In genomic region chr16:606656-607307, GRCh38 we compare ENCODE assay signal across 17 cellular contexts. TPM values are rescaled to one million over a fixed set of nuclear protein-coding genes. Genes with fewer than 3 reads are reported as not detected.
A peak's percentile ranks its signal among the peaks of the same experiment; 100 is the strongest.
DNase-seq lines count a peak whose midpoint lies in the region; ATAC-seq and TF ChIP-seq lines count a peak whose summit lies in the region.
"Had no signal": no experiment of that assay in that cellular context is flagged by ENCODE, and none has a peak within 500 bp of the region (broad histone marks: within the 10 kb centered on the region; RNA-seq: fewer than 3 reads in every experiment).

No MANE protein-coding gene starts in this region.

- H3K23ac ChIP-seq in IMR-90 (ENCODE audit: low read depth, low read length): no peak overlapping the region

- H3K18ac ChIP-seq in IMR-90 (ENCODE audit: low read depth, low read length): no peak overlapping the region

- peaks cover 17 to 23% of the 10 kb centered on the region in 2 donors for H3K36me3 Mint-ChIP-seq in stimulated activated naive B cell treated with anti-CD40 and anti-IgM and Interleukin-4, amounts not matched to agents 10 μg/mL and 1 μg/mL and 100 μg/mL, for 72 hours

- H4K91ac ChIP-seq in IMR-90 (ENCODE audit: insufficient read depth, low read depth, low read length): no peak overlapping the region

- no peaks in the 10 kb centered on the region; the same call in 1 of the 2 replicates for H3K9me3 ChIP-seq in IMR-90 (ENCODE audit: control insufficient read depth, insufficient read depth, low read length)
- no peaks in the 10 kb centered on the region for H3K9me3 ChIP-seq in osteoblast (ENCODE audit: low read depth, low read length)
- H3K9me3 ChIP-seq: Caco-2 had no signal

- H3K4me3 Mint-ChIP-seq in stimulated activated naive B cell treated with anti-CD40 and anti-IgM and Interleukin-4, amounts not matched to agents 10 μg/mL and 1 μg/mL and 100 μg/mL, for 72 hours: no peak overlapping the region
- H3K4me3 Mint-ChIP-seq: CD8-positive, alpha-beta memory T cell; GM23338 had no signal

- no peak overlapping the region for H2BK15ac ChIP-seq in IMR-90 (ENCODE audit: low read depth, low read length)

- H3K4me2 ChIP-seq in IMR-90 (ENCODE audit: low read depth, low read length) (no peak overlapping the region), osteoblast (ENCODE audit: insufficient read depth, low read length) (no peak overlapping the region)
- H3K4me2 ChIP-seq: BLaER1, GM23338 had no signal

- TF ChIP-seq CTCF in IMR-90 (conservative IDR thresholded peaks at IDR 0.05; ENCODE audit: low read depth, low read length) (no peak), osteoblast (IDR thresholded peaks at IDR 0.05; ENCODE audit: extremely low read depth, low read depth, low read length) (no peak)

- H3K27ac ChIP-seq in IMR-90 (ENCODE audit: insufficient read depth, low read length) (no peak overlapping the region), osteoblast (ENCODE audit: low read depth, low read length) (no peak overlapping the region)
- H3K27ac ChIP-seq: BLaER1 had no signal

- no peak overlapping the region for H3K27ac Mint-ChIP-seq in stimulated activated naive B cell treated with anti-CD40 and anti-IgM and Interleukin-4, amounts not matched to agents 10 μg/mL and 1 μg/mL and 100 μg/mL, for 72 hours
- H3K27ac Mint-ChIP-seq: CD8-positive, alpha-beta memory T cell; GM23338 had no signal

- H3K56ac ChIP-seq in IMR-90 (ENCODE audit: extremely low read depth, insufficient read depth, low read length): no peak overlapping the region

- no peak overlapping the region for H2AFZ ChIP-seq in IMR-90 (replicated peaks; ENCODE audit: low read length, poor library complexity)
- no peak overlapping the region for H2AFZ ChIP-seq in osteoblast (ENCODE audit: low read length)
- H2AFZ ChIP-seq: GM23338 had no signal

- H3K4me1 Mint-ChIP-seq in stimulated activated naive B cell treated with anti-CD40 and anti-IgM and Interleukin-4, amounts not matched to agents 10 μg/mL and 1 μg/mL and 100 μg/mL, for 72 hours: peaks cover 17 to 35% of the 10 kb centered on the region in 2 donors

- H3K4me3 ChIP-seq in IMR-90 (ENCODE audit: insufficient read depth, low read depth, low read length) (no peak overlapping the region), osteoblast (ENCODE audit: insufficient read depth, low read length) (no peak overlapping the region)
- H3K4me3 ChIP-seq: BLaER1, GM12878, GM23338 had no signal

- H3K36me3 ChIP-seq in IMR-90 (ENCODE audit: control insufficient read depth, insufficient read depth, low read length) (no peaks in the 10 kb centered on the region), osteoblast (ENCODE audit: insufficient read depth, low read length) (no peaks in the 10 kb centered on the region)

- H3K79me1 ChIP-seq in IMR-90 (ENCODE audit: low read depth in 1 of 2, low read length in 2 of 2): peaks cover 12 to 48% of the 10 kb centered on the region in 2 experiments

- H3K9me3 Mint-ChIP-seq in stimulated activated naive B cell treated with anti-CD40 and anti-IgM and Interleukin-4, amounts not matched to agents 10 μg/mL and 1 μg/mL and 100 μg/mL, for 72 hours: peaks cover 0 to 3% of the 10 kb centered on the region in 2 donors
- H3K9me3 Mint-ChIP-seq: CD8-positive, alpha-beta memory T cell had no signal

- peaks cover 17% of the 10 kb centered on the region for H4K20me1 ChIP-seq in IMR-90 (ENCODE audit: insufficient read depth, low read length)
- peaks cover 43% of the 10 kb centered on the region for H4K20me1 ChIP-seq in osteoblast (ENCODE audit: insufficient read depth, low read length)

- H2AK9ac ChIP-seq in IMR-90 (replicated peaks; ENCODE audit: low read depth, low read length, poor library complexity): peak overlapping the region; percentile 28

- intact Hi-C loops in IMR-90 (cut with micrococcal nuclease): no loop called here

- no peak overlapping the region for H3K14ac ChIP-seq in IMR-90 (replicated peaks; ENCODE audit: low read depth, low read length)

- in situ Hi-C loops in IMR-90 (cut with MboI; ENCODE audit: low sequenced_read_pairs): no loop called here

- dilution Hi-C loops in IMR-90 (cut with HindIII; ENCODE audit: low sequenced_read_pairs, unreplicated experiment): no loop called here

- H3K27me3 ChIP-seq in IMR-90 (ENCODE audit: control insufficient read depth, insufficient read depth, low read length) (no peaks in the 10 kb centered on the region), osteoblast (ENCODE audit: insufficient read depth, low read length) (no peaks in the 10 kb centered on the region)
- H3K27me3 ChIP-seq: BLaER1 had no signal

- no peak overlapping the region for H2BK120ac ChIP-seq in IMR-90 (ENCODE audit: low read depth, low read length)

- DNase-seq in D341Med (ENCODE audit: low spot score) (peak; percentile 82), IMR-90 (no peak), NCI-H82 treated with DMSO at 0.1 percent for 48 hours (lab: John Stamatoyannopoulos, UW; ENCODE audit: unreplicated experiment) (peak; percentile 93), osteoblast (ENCODE audit: insufficient read length, low spot score, missing footprints) (peak; percentile 45)
- DNase-seq in stimulated activated naive B cell treated with anti-CD40 and anti-IgM and Interleukin-4, amounts not matched to agents 10 μg/mL and 1 μg/mL and 100 μg/mL, for 72 hours: no peak
- DNase-seq: 8988T; AML-193; Caco-2; CD8-positive, alpha-beta memory T cell; DMS 273 treated with DMSO at 0.1 percent for 48 hours; H7 had no signal

- H2AK5ac ChIP-seq in IMR-90 (ENCODE audit: low read depth, low read length): no peak overlapping the region

- BruUV-seq in IMR-90 (replicated peaks; lab: Mats Ljungman, UMichigan): no TSS peak

- H3K9me1 ChIP-seq in IMR-90 (ENCODE audit: insufficient read depth, low read length): peaks cover 3% of the 10 kb centered on the region; the same call in 1 of the 2 replicates

- no peak for TF ChIP-seq POLR2A in IMR-90 (IDR thresholded peaks at IDR 0.05; ENCODE audit: low read depth, low read length)

- H3K4ac ChIP-seq in IMR-90 (ENCODE audit: low read depth, low read length): no peak overlapping the region

- CTCF ChIA-PET in IMR-90 (lab: Yijun Ruan, JAX): no interaction called here

- H3K9ac ChIP-seq in IMR-90 (ENCODE audit: low read depth, low read length): no peak overlapping the region
- H3K9ac ChIP-seq: BLaER1 had no signal

- no peak overlapping the region for H2BK20ac ChIP-seq in IMR-90 (ENCODE audit: low read depth, low read length)

- ATAC-seq in IMR-90 (ENCODE audit: low read depth): no peak
- no peak for ATAC-seq in stimulated activated naive B cell treated with anti-CD40 and anti-IgM and Interleukin-4, amounts not matched to agents 10 μg/mL and 1 μg/mL and 100 μg/mL, for 72 hours (replicated peaks)
- no peak for ATAC-seq in GM19351 (IDR thresholded peaks at IDR 0.05; ENCODE audit: unreplicated experiment)
- ATAC-seq in activated CD4-positive, CD25-positive, alpha-beta regulatory T cell treated with anti-CD3 and anti-CD28 coated beads, Interleukin-2, amount 50 U/mL, for 24 hours: no peak
- ATAC-seq: GM12878, GM23338 had no signal

- WGBS in IMR-90 (ENCODE audit: extremely low coverage in 2 of 2, insufficient read length in 1 of 2), 2 experiments: 91% methylated on average over 9 of the region's 22 CpGs; no CpG with 5 or more reads in 1 of the 2 experiments

- TF ChIP-seq RAD21 in IMR-90 (IDR thresholded peaks at IDR 0.05; ENCODE audit: low read length): no peak

- peaks cover 51% of the 10 kb centered on the region for H3K79me2 ChIP-seq in osteoblast (ENCODE audit: insufficient read depth, low read length)

- H3K4me1 ChIP-seq in IMR-90 (ENCODE audit: control insufficient read depth, insufficient read depth, low read length) (no peaks in the 10 kb centered on the region), osteoblast (ENCODE audit: insufficient read depth, low read length) (no peaks in the 10 kb centered on the region)
- H3K4me1 ChIP-seq: Caco-2 had no signal

- H4K5ac ChIP-seq in IMR-90 (ENCODE audit: low read depth, low read length): no peak overlapping the region

- POLR2A ChIA-PET in IMR-90 (lab: Charles Lee; ENCODE audit: unreplicated experiment): no interaction called here

- H4K8ac ChIP-seq in IMR-90 (ENCODE audit: low read depth in 2 of 2, low read length in 2 of 2): no peak overlapping the region

- H2BK5ac ChIP-seq in IMR-90 (ENCODE audit: low read depth, low read length, poor library complexity, severe bottlenecking): no peak overlapping the region

- no peaks in the 10 kb centered on the region for H3K27me3 Mint-ChIP-seq in stimulated activated naive B cell treated with anti-CD40 and anti-IgM and Interleukin-4, amounts not matched to agents 10 μg/mL and 1 μg/mL and 100 μg/mL, for 72 hours

TF ChIP-seq in IMR-90, 13 proteins besides CTCF, POLR2A, EP300 and RAD21:
- TF ChIP-seq MAZ (IDR thresholded peaks at IDR 0.05; ENCODE audit: borderline replicate concordance, low read depth, low read length) (no peak), MXI1 (IDR thresholded peaks at IDR 0.05; ENCODE audit: borderline replicate concordance, low read depth, low read length) (no peak), RCOR1 (IDR thresholded peaks at IDR 0.05; ENCODE audit: insufficient replicate concordance, low read length) (no peak)

RNA-seq across cellular contexts. Expression of gene RAB40C, which starts 16.9 kb away (rescaled TPM):
- total RNA-seq in IMR-90 (2012; rRNA removed) (6.8 and 6.9 TPM in 2 replicates), osteoblast (11.2 and 13.3 TPM in 2 replicates)
- 13.7 and 15.3 TPM in 2 replicates for polyA plus RNA-seq in IMR-90 (2012; rRNA removed)
- polyA plus RNA-seq in IMR-90 (2012; cell fraction: cytosol; rRNA removed): 11.0 and 21.8 TPM in 2 replicates
- polyA plus RNA-seq in IMR-90 (2012; cell fraction: nucleus; rRNA removed; ENCODE audit: low replicate concordance): 26.4 and 67.6 TPM in 2 replicates

RNA-seq across cellular contexts. Expression of gene WFIKKN1, which starts 24.0 kb away (rescaled TPM):
- total RNA-seq in IMR-90 (2012; rRNA removed) (not detected in 2 replicates), osteoblast (under 0.01 and 0.36 TPM in 2 replicates)
- 0.10 and 0.23 TPM in 2 replicates for polyA plus RNA-seq in IMR-90 (2012; rRNA removed)
- polyA plus RNA-seq in IMR-90 (2012; cell fraction: cytosol; rRNA removed): 0.08 and 0.24 TPM in 2 replicates
- polyA plus RNA-seq in IMR-90 (2012; cell fraction: nucleus; rRNA removed; ENCODE audit: low replicate concordance): 0.44 and 2.5 TPM in 2 replicates
- total RNA-seq: Daoy had no signal

RNA-seq across cellular contexts. Expression of gene METTL26, which starts 29.3 kb away (rescaled TPM):
- total RNA-seq in IMR-90 (2012; rRNA removed) (40.8 and 46.8 TPM in 2 replicates), osteoblast (72.8 and 76.0 TPM in 2 replicates)
- 128 and 184 TPM in 2 replicates for polyA plus RNA-seq in IMR-90 (2012; rRNA removed)
- 259 and 357 TPM in 2 replicates for polyA plus RNA-seq in IMR-90 (2012; cell fraction: cytosol; rRNA removed)
- polyA plus RNA-seq in IMR-90 (2012; cell fraction: nucleus; rRNA removed; ENCODE audit: low replicate concordance): 117 and 422 TPM in 2 replicates

RNA-seq across cellular contexts. Expression of gene MCRIP2, which starts 34.8 kb away (rescaled TPM):
- total RNA-seq in IMR-90 (2012; rRNA removed) (6.3 and 8.6 TPM in 2 replicates), osteoblast (20.0 and 20.3 TPM in 2 replicates)
- polyA plus RNA-seq in IMR-90 (2012; rRNA removed): 19.6 and 27.9 TPM in 2 replicates
- 25.3 and 26.7 TPM in 2 replicates for polyA plus RNA-seq in IMR-90 (2012; cell fraction: cytosol; rRNA removed)
- polyA plus RNA-seq in IMR-90 (2012; cell fraction: nucleus; rRNA removed; ENCODE audit: low replicate concordance): 21.2 and 46.6 TPM in 2 replicates

RNA-seq across cellular contexts. Expression of gene PIGQ, which starts 37.0 kb away (rescaled TPM):
- total RNA-seq in IMR-90 (2012; rRNA removed): 5.9 and 7.2 TPM in 2 replicates
- polyA plus RNA-seq in IMR-90 (2012; rRNA removed): 36.8 and 40.5 TPM in 2 replicates
- polyA plus RNA-seq in IMR-90 (2012; cell fraction: cytosol; rRNA removed): 16.5 and 38.0 TPM in 2 replicates
- 111 and 325 TPM in 2 replicates for polyA plus RNA-seq in IMR-90 (2012; cell fraction: nucleus; rRNA removed; ENCODE audit: low replicate concordance)
- 25.6 and 29.0 TPM in 2 replicates for total RNA-seq in osteoblast

Comparison
In these comparisons a context has a peak if more than half of its experiments do, and no peak if none do; other contexts are left out.
1. DNase-seq: peak in D341Med (single experiment), NCI-H82 treated with DMSO at 0.1 percent for 48 hours (single experiment) and osteoblast (single experiment); none in IMR-90 (single experiment) and stimulated activated naive B cell treated with anti-CD40 and anti-IgM and Interleukin-4, amounts not matched to agents 10 μg/mL and 1 μg/mL and 100 μg/mL, for 72 hours (single experiment).